Comparison of ENCODE assay signal across 11 cellular contexts in the genomic region with DNA sequence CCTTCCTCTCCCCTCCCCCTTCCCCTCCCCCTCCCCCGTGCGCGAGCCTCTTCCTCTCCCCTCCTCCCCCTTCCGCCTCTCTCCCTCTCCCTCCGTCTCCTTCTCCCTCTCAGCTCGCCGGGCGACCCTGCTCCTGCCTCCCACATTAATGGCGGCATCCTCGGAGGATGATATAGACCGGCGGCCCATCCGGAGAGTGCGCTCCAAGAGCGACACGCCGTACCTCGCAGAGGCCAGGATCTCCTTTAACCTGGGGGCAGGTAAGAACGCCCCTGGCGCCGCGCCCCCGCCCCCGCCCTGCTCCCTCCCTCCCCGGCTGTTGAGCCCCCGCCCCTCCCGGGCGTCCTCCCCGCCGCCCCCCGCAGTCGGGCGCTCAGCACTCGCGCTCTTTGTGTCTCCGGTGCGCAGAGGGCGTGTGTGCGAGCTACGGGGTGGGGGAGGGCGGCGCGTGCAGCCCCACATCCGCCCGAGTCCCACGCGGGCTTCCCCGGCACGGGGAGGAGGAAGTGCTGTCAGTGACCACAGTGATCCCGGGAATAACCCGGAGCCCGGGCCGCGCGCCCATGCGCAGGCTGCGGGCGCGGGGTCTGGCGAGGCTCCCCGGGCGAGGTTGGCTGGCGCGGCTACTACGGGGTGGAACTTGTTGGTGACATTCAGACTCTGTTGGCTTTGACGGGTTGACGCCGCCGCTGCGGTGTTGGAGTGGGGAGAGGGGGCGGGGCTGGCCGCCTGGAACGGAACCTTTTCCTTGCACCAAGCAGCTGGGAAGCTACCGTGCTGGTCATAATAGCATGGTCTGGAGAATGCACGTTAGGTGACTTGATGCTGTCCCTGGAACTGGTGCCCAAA.
DNase-seq lines count a peak whose midpoint lies in the region; ATAC-seq and FAIRE-seq lines count a peak whose summit lies in the region.
"Had no signal": no experiment of that assay in that cellular context is flagged by ENCODE, and none has a peak within 500 bp of the region (broad histone marks: within the 10 kb centered on the region; RNA-seq: fewer than 3 reads in every experiment).

No MANE protein-coding gene starts in this region.

- 0 out of 2 replicates have a peak, but pooled peaks cover 1% of the 10 kb centered on the region for H3K9me3 ChIP-seq in NT2/D1 (ENCODE audit: insufficient read depth, low read length)
- H3K9me3 ChIP-seq: right lobe of liver had no signal

- H3K27me3 ChIP-seq in NT2/D1 (ENCODE audit: insufficient read depth, insufficient read length) = peaks cover 30% of the 10 kb centered on the region
- H3K27me3 ChIP-seq: right lobe of liver had no signal

- peak overlapping the region; percentile 67 for H3K4me3 ChIP-seq in NT2/D1 (ENCODE audit: insufficient read length, low read depth)
- H3K4me3 ChIP-seq: right lobe of liver had no signal

- H3K4me1 ChIP-seq in NT2/D1 (ENCODE audit: insufficient read depth, insufficient read length) = peaks cover 3% of the 10 kb centered on the region
- H3K4me1 ChIP-seq: right lobe of liver had no signal

- FAIRE-seq in urothelium cell line (lab: Jason Lieb, UNC) = no peak

- peak; percentile 4 for DNase-seq in stimulated activated CD4-positive, alpha-beta T cell treated with anti-CD3 and anti-CD28 coated beads, Interleukin-15, amount 100 ng/mL, for 24 hours
- DNase-seq in stimulated activated CD4-positive, alpha-beta T cell treated with anti-CD3 and anti-CD28 coated beads, Interleukin-12 subunit alpha, Interleukin-12 subunit beta, amount 100 ng/mL, for 4 hours = no peak
- no peak for DNase-seq in NT2/D1 (ENCODE audit: low read depth, low spot score)
- peak; percentile 68 for DNase-seq in iPS-NIHi11 (ENCODE audit: low spot score)
- DNase-seq in urothelium cell line (ENCODE audit: low spot score) = peak; percentile 32
- DNase-seq in inferior parietal cortex (ENCODE audit: extremely low spot score) = no peak
- DNase-seq: NCI-H1048 had no signal

- ATAC-seq in activated CD4-positive, CD25-positive, alpha-beta regulatory T cell treated with anti-CD3 and anti-CD28 coated beads, Interleukin-2, amount 50 U/mL, for 24 hours = no peak
- no peak for ATAC-seq in GM21786 (IDR thresholded peaks at IDR 0.05; ENCODE audit: unreplicated experiment)
- ATAC-seq: gastroesophageal sphincter had no signal

- H3K36me3 ChIP-seq in NT2/D1 (ENCODE audit: insufficient read depth, insufficient read length, low read length) = no peaks in the 10 kb centered on the region
- H3K36me3 ChIP-seq: gastroesophageal sphincter, right lobe of liver had no signal

- H3K9ac ChIP-seq in NT2/D1 (ENCODE audit: insufficient read length, low read depth) = peak overlapping the region; percentile 67

Comparison
In these comparisons a context has a peak if more than half of its experiments do, and no peak if none do; other contexts are left out.
1. DNase-seq: peak in stimulated activated CD4-positive, alpha-beta T cell treated with anti-CD3 and anti-CD28 coated beads, Interleukin-15, amount 100 ng/mL, for 24 hours (single experiment), iPS-NIHi11 (single experiment) and urothelium cell line (single experiment); none in stimulated activated CD4-positive, alpha-beta T cell treated with anti-CD3 and anti-CD28 coated beads, Interleukin-12 subunit alpha, Interleukin-12 subunit beta, amount 100 ng/mL, for 4 hours (single experiment), NT2/D1 (single experiment) and inferior parietal cortex (single experiment).